Comparison of ENCODE assay signal across 8 cellular contexts in genomic region chr9:104747565-104748358, GRCh38.
DNase-seq lines count a peak whose midpoint lies in the region; ATAC-seq lines count a peak whose summit lies in the region.

NIPSNAP3A (plus strand) TSS chr9:104747683; CDS start chr9:104747793, 110 bp downstream.

- DNase-seq in AG20443 (ENCODE audit: low spot score) (peak; percentile 94), NCI-H510A treated with DMSO at 0.1 percent for 48 hours (lab: John Stamatoyannopoulos, UW) (peak; percentile 71), cerebellar nuclear complex (lab: John Stamatoyannopoulos, UW) (peak; percentile 40 to 43), kidney glomerular epithelial cell (lab: John Stamatoyannopoulos, UW) (peak; percentile 66)
- DNase-seq in activated CD4-positive, alpha-beta T cell treated with anti-CD3 and anti-CD28 coated beads for 1 hour, result peak; percentile 82
- peak; percentile 63 to 78 for DNase-seq in stimulated activated CD4-positive, alpha-beta T cell treated with anti-CD3 and anti-CD28 coated beads, Interleukin-15, amount 100 ng/mL, for 48 hours (ENCODE audit: low read depth in 2 of 2)

- ATAC-seq in GM19023 (IDR thresholded peaks at IDR 0.05; ENCODE audit: unreplicated experiment) (peak; percentile 90), HG03196 (IDR thresholded peaks at IDR 0.05; ENCODE audit: unreplicated experiment) (peak; percentile 93)

Comparison
In these comparisons a context has a peak if more than half of its experiments do, and no peak if none do; other contexts are left out.
1. Peak in every context shown above with its lines: DNase-seq and ATAC-seq.
2. DNase-seq: peak in every context shown above with its lines; median percentile 94 in AG20443; 82 in activated CD4-positive, alpha-beta T cell treated with anti-CD3 and anti-CD28 coated beads for 1 hour; 71 in NCI-H510A treated with DMSO at 0.1 percent for 48 hours; 70 in stimulated activated CD4-positive, alpha-beta T cell treated with anti-CD3 and anti-CD28 coated beads, Interleukin-15, amount 100 ng/mL, for 48 hours; 66 in kidney glomerular epithelial cell; 42 in cerebellar nuclear complex.